8 cellular contexts compared by ENCODE assay signal in genomic region chr6:31737315-31738047, GRCh38. TPM values are rescaled to one million over a fixed set of nuclear protein-coding genes. Genes with fewer than 3 reads are reported as not detected.
A peak's percentile ranks its signal among the peaks of the same experiment; 100 is the strongest.
DNase-seq lines count a peak whose midpoint lies in the region; ATAC-seq, FAIRE-seq and TF ChIP-seq lines count a peak whose summit lies in the region.

No MANE protein-coding gene starts in this region.

- H3K9ac ChIP-seq in SK-N-MC (ENCODE audit: insufficient read length) = peak overlapping the region; percentile 74

- no peak for TF ChIP-seq CTCF in HL-60 (IDR thresholded peaks at IDR 0.05; ENCODE audit: insufficient read depth, low read length)
- no peak for TF ChIP-seq CTCF in esophagus muscularis mucosa (IDR thresholded peaks at IDR 0.05)
- no peak for TF ChIP-seq CTCF in sigmoid colon (IDR thresholded peaks at IDR 0.05)

- TF ChIP-seq EP300 in esophagus muscularis mucosa (IDR thresholded peaks at IDR 0.05) = no peak
- TF ChIP-seq EP300 in sigmoid colon (IDR thresholded peaks at IDR 0.05) = no peak

- peak; percentile 67 to 79 for DNase-seq in HL-60 (ENCODE audit: low read depth in 1 of 2, low spot score in 1 of 2)
- no peak for DNase-seq in SK-N-MC (ENCODE audit: low read depth, low spot score)
- no peak for DNase-seq in esophagus muscularis mucosa (ENCODE audit: extremely low spot score)
- no peak for DNase-seq in sigmoid colon
- no peak for DNase-seq in NCI-H1105 (lab: John Stamatoyannopoulos, UW)
- DNase-seq in GM12892 (ENCODE audit: insufficient read length) = no peak

- no peak for ATAC-seq in HG03457 (IDR thresholded peaks at IDR 0.05; ENCODE audit: unreplicated experiment)

- TF ChIP-seq POLR2A in esophagus muscularis mucosa (IDR thresholded peaks at IDR 0.05; ENCODE audit: low read depth) = no peak
- TF ChIP-seq POLR2A in sigmoid colon (IDR thresholded peaks at IDR 0.05) = no peak
- TF ChIP-seq POLR2A in GM12892 (IDR thresholded peaks at IDR 0.05; ENCODE audit: low read depth, low read length) = no peak

- H3K9me3 ChIP-seq in SK-N-MC (ENCODE audit: low read depth, low read length) (no peaks in the 10 kb centered on the region), esophagus muscularis mucosa (no peaks in the 10 kb centered on the region), sigmoid colon (no peaks in the 10 kb centered on the region)

- FAIRE-seq in GM12892 (lab: Jason Lieb, UNC) = no peak

- peak overlapping the region; percentile 10 for H2AFZ ChIP-seq in ACC112 (ENCODE audit: low read length, unreplicated experiment)

- H3K4me3 ChIP-seq in ACC112 (ENCODE audit: low read depth, low read length) (peak overlapping the region; percentile 55), HL-60 (replicated peaks; ENCODE audit: insufficient read depth, low read length) (no peak overlapping the region), SK-N-MC (peak overlapping the region; percentile 72), esophagus muscularis mucosa (peak overlapping the region in 3 of 4 donors; percentile 1 to 81 (median 72)), sigmoid colon (peak overlapping the region in 1 of 4 donors; percentile 64)

- peaks cover 43% of the 10 kb centered on the region for H3K4me1 ChIP-seq in ACC112 (ENCODE audit: control insufficient read depth, insufficient read depth, low read length, unreplicated experiment)
- peaks cover 48 to 67% (median 61%) of the 10 kb centered on the region in 4 donors for H3K4me1 ChIP-seq in esophagus muscularis mucosa
- H3K4me1 ChIP-seq in sigmoid colon = peaks cover 0 to 49% (median 40%) of the 10 kb centered on the region in 4 donors

- H3K36me3 ChIP-seq in ACC112 (ENCODE audit: insufficient read depth, low read length) (peaks cover 15% of the 10 kb centered on the region; the same call in 1 of the 2 replicates), SK-N-MC (ENCODE audit: insufficient read depth, low read length) (peaks cover 38% of the 10 kb centered on the region), esophagus muscularis mucosa (peaks cover 15 to 27% (median 17%) of the 10 kb centered on the region in 4 donors), sigmoid colon (peaks cover 13 to 17% (median 15%) of the 10 kb centered on the region in 4 donors)

- 63% methylated on average over 7 of the region's 7 CpGs for WGBS in esophagus muscularis mucosa
- WGBS in sigmoid colon, 2 donors = 10 to 18% methylated on average over 7 of the region's 7 CpGs

- peak overlapping the region; percentile 89 for H3K27ac ChIP-seq in ACC112 (ENCODE audit: low read depth, low read length)
- H3K27ac ChIP-seq in HL-60 (replicated peaks) = peak overlapping the region; percentile 99
- peak overlapping the region; percentile 98 for H3K27ac ChIP-seq in SK-N-MC
- H3K27ac ChIP-seq in esophagus muscularis mucosa (replicated peaks in 1 of 4) = peak overlapping the region; percentile 86 to 93 (median 90)
- peak overlapping the region; percentile 92 to 98 (median 94) for H3K27ac ChIP-seq in sigmoid colon

- intact Hi-C loops in esophagus muscularis mucosa (cut with DNase I) = loop anchor here (5.0 kb wide), 1 partner anchor 60 kb away; the partner anchor contains the start of gene VARS1
- intact Hi-C loops in sigmoid colon (cut with DNase I) = no loop called here

- H3K27me3 ChIP-seq in ACC112 (ENCODE audit: insufficient read depth, low read length) (no peaks in the 10 kb centered on the region), HL-60 (ENCODE audit: insufficient read depth, poor library complexity, severe bottlenecking) (no peaks in the 10 kb centered on the region), esophagus muscularis mucosa (no peaks in the 10 kb centered on the region), sigmoid colon (no peaks in the 10 kb centered on the region)

- peaks cover 52% of the 10 kb centered on the region for H3K79me2 ChIP-seq in ACC112 (ENCODE audit: control insufficient read depth, insufficient read depth, low read length, unreplicated experiment)

RNA-seq across cellular contexts. Expression of gene CLIC1, which starts 1.2 kb away (rescaled TPM):
- total RNA-seq in esophagus muscularis mucosa (100 to 1,000 TPM; 208 to 379 (median 290) TPM), sigmoid colon (100 to 1,000 TPM; 172 to 251 (median 214) TPM)
- 100 to 1,000 TPM; 623 to 668 (median 634) TPM for polyA plus RNA-seq in sigmoid colon
- polyA plus RNA-seq in GM12892 (2012; ENCODE audit: missing spikeins) = 385 TPM

RNA-seq across cellular contexts. Expression of gene MSH5, which starts 2.3 kb away (rescaled TPM):
- total RNA-seq in esophagus muscularis mucosa = 1 to 10 TPM; 4.0 to 6.4 (median 4.5) TPM
- total RNA-seq in sigmoid colon = 10 to 100 TPM in 1 of 4 donors, 1 to 10 TPM in 3; 4.2 to 23.5 (median 5.7) TPM
- polyA plus RNA-seq in sigmoid colon = 10 to 100 TPM in 1 of 3 donors, 1 to 10 TPM in 1, not detected in 1; 1.6 to 18.7 TPM
- 68.4 TPM for polyA plus RNA-seq in GM12892 (2012; ENCODE audit: missing spikeins)

RNA-seq across cellular contexts. Expression of gene DDAH2, which starts 8.4 kb away (rescaled TPM):
- total RNA-seq in esophagus muscularis mucosa (100 to 1,000 TPM in 2 of 4 donors, 10 to 100 TPM in 2; 78.1 to 119 (median 100) TPM), sigmoid colon (100 to 1,000 TPM in 2 of 4 donors, 10 to 100 TPM in 2; 86.7 to 146 (median 107) TPM)
- polyA plus RNA-seq in sigmoid colon = 100 to 1,000 TPM; 137 to 340 (median 213) TPM
- 3.2 TPM for polyA plus RNA-seq in GM12892 (2012; ENCODE audit: missing spikeins)

RNA-seq across cellular contexts. Expression of gene MPIG6B, which starts 14.3 kb away (rescaled TPM):
- total RNA-seq in esophagus muscularis mucosa (not detected), sigmoid colon (not detected)
- polyA plus RNA-seq in sigmoid colon = under 1 TPM in 1 of 3 donors, not detected in 2; 0.13 TPM
- 0.11 TPM for polyA plus RNA-seq in GM12892 (2012; ENCODE audit: missing spikeins)

RNA-seq across cellular contexts. Expression of gene LY6G6C, which starts 15.9 kb away (rescaled TPM):
- not detected for total RNA-seq in esophagus muscularis mucosa
- total RNA-seq in sigmoid colon = not detected
- 1 to 10 TPM in 2 of 3 donors, under 1 TPM in 1; 0.07 to 1.2 (median 1.2) TPM for polyA plus RNA-seq in sigmoid colon
- polyA plus RNA-seq in GM12892 (2012; ENCODE audit: missing spikeins) = not detected

Comparison
In these comparisons a context has a peak if more than half of its experiments do, and no peak if none do; other contexts are left out.
1. DNase-seq: peak in HL-60 (2 of 2); none in SK-N-MC (single experiment), esophagus muscularis mucosa (single experiment), sigmoid colon (single experiment), NCI-H1105 (single experiment) and GM12892 (single experiment).
2. Peak in every context shown above with its lines, with median percentiles within 50 percentile points of each other: H3K27ac ChIP-seq.